ENCODE assay signal across 21 cellular contexts in the genomic region with DNA sequence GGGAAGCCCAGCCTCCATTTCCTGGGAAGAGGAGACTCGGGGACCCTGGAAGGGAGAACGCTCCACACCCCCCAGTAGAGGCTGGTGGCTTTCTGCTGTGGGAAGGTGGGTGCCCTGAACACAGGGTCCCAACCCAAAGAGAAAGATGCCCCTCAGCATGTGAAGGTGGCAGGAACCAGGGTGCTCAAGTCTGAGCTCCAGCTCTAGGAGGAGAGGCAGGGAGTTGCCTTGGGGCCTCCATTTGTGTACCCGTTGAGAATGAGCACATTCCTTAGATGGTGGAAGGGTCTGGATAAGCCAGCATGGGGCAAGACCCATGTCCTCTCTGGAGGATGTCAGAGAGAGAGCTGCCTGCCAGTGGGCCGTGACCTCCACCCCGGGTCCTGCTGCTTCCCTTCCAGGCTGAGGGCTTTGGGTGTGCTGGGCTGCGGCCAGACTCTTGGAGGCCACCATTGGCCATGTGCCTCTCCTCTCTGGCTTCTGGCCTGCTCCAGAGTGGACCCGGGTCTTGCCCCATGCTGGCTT.
"Had no signal": no experiment of that assay in that cellular context is flagged by ENCODE, and none has a peak within 500 bp of the region (broad histone marks: within the 10 kb centered on the region; RNA-seq: fewer than 3 reads in every experiment).

No MANE protein-coding gene starts in this region.

- H3K9me3 ChIP-seq: colonic mucosa, heart right ventricle, left ventricle myocardium inferior, neutrophil, psoas muscle, tibial artery had no signal

- ATAC-seq: heart right ventricle; naive thymus-derived CD8-positive, alpha-beta T cell; psoas muscle; stimulated activated effector memory CD8-positive, alpha-beta T cell treated with anti-CD3 and anti-CD28 coated beads, Interleukin-12 subunit alpha, Interleukin-12 subunit beta, amount 100 ng/mL, for 72 hours; stimulated activated naive CD8-positive, alpha-beta T cell treated with anti-CD3 and anti-CD28 coated beads, Interleukin-15, Interleukin-2, amounts not matched to agents 100 U/mL and 50 U/mL, for 24 hours had no signal

- H3K4me1 ChIP-seq: colonic mucosa, heart right ventricle, left ventricle myocardium inferior, psoas muscle, tibial artery had no signal

- H3K36me3 ChIP-seq: cardiac muscle cell, colonic mucosa, heart right ventricle, left ventricle myocardium inferior, neutrophil, tibial artery had no signal

- FAIRE-seq: frontal cortex, islet of Langerhans, small intestine had no signal

- H3K27me3 ChIP-seq: colonic mucosa, neutrophil, tibial artery had no signal

- H3K27ac ChIP-seq: cardiac muscle cell, colonic mucosa, heart right ventricle, left ventricle myocardium inferior, neutrophil, psoas muscle, tibial artery had no signal

- DNase-seq: cerebellar nuclear complex; colonic mucosa; effector CD4-positive, alpha-beta T cell; heart right ventricle; hypothalamus; left ventricle myocardium inferior; mesendoderm; naive thymus-derived CD8-positive, alpha-beta T cell; retina; small intestine; stimulated activated CD4-positive, alpha-beta T cell treated with anti-CD3 and anti-CD28 coated beads, Interleukin-2, amount 100 ng/mL, for 48 hours; stimulated activated CD8-positive, alpha-beta memory T cell treated with anti-CD3 and anti-CD28 coated beads, Interleukin-4, amount 100 ng/mL, for 48 hours; stimulated activated naive CD8-positive, alpha-beta T cell treated with anti-CD3 and anti-CD28 coated beads, Interleukin-15, Interleukin-2, amounts not matched to agents 100 U/mL and 50 U/mL, for 24 hours had no signal

- H3K4me3 ChIP-seq: cardiac muscle cell, colonic mucosa, heart right ventricle, left ventricle myocardium inferior, lung, psoas muscle, tibial artery had no signal
